ENCODE assay signal across 1 cellular context in the genomic region with DNA sequence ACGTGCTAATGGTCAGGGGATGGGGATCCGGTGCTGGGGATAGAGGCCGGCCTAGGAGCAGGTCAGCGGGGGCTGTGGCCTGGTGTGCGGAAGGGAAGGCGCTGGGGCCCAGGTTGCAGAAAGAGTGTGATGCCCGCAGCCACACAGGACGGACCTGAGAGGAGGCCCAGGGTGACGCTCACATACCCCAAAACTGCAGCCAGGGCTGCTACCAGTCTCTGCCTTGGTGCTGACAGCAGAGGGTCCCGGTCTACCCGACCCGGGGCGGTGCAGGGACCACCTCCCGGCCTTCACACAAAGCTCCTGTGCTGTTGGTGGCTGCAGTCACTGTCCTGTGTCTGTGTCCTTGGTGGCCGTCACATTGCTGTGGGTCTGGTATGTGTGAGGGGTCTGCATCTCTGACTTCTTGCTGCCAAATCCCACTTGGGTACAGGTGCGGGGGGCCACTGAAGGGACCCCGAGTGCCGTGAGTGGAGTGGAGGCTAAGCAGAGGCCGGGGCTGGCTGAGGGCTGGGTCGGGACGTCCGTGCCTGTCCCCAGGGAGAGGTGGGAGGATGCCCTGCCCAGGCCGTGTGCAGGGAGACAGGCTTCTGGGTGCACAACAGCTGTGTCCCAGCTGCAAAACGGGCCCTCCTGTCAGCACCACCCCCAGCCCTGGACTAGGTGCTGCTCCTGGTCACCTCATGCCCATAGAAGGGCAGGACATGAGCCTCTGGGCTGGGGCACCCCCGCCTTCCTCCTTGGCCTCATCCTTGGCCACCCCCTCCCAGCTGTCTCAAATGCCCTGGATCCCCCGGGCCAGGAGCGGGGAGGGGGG.
TF ChIP-seq lines count a peak whose summit lies in the region.

No MANE protein-coding gene starts in this region.

TF ChIP-seq in HepG2, 621 proteins besides CTCF, POLR2A, EP300 and RAD21:
- no peak for TF ChIP-seq ONECUT2 (CRISPR knock-in tag; IDR thresholded peaks at IDR 0.05)
